Comparison of ENCODE assay signal across 7 cellular contexts in genomic region chr10:97869091-97870042, GRCh38. TPM values are rescaled to one million over a fixed set of nuclear protein-coding genes. Genes with fewer than 3 reads are reported as not detected.
DNase-seq lines count a peak whose midpoint lies in the region; ATAC-seq and TF ChIP-seq lines count a peak whose summit lies in the region.

No MANE protein-coding gene starts in this region.

- peak overlapping the region; percentile 9 for H3K4me3 Mint-ChIP-seq in T-helper 1 cell treated with Interleukin-12 subunit alpha and Interleukin-12 subunit beta and Interleukin-4 antibody, amounts not matched to agents 30 μg/mL and 1 μg/mL, for 36 hours

- no peaks in the 10 kb centered on the region for H3K9me3 ChIP-seq in adrenal gland (replicated peaks in 1 of 3)
- no peaks in the 10 kb centered on the region for H3K9me3 ChIP-seq in left ventricle myocardium inferior (replicated peaks)

- no peaks in the 10 kb centered on the region for H3K9me3 Mint-ChIP-seq in T-helper 1 cell treated with Interleukin-12 subunit alpha and Interleukin-12 subunit beta and Interleukin-4 antibody, amounts not matched to agents 30 μg/mL and 1 μg/mL, for 36 hours

- H3K4me3 ChIP-seq in adrenal gland (no peak overlapping the region), left ventricle myocardium inferior (no peak overlapping the region)

- in situ Hi-C loops in GM13977 (cut with MboI; ENCODE audit: low pct_unique_long_range_greater_than_20kb, low sequenced_read_pairs, unreplicated experiment) = loop anchor here (10.0 kb wide), 1 partner anchor 75 kb away; no protein-coding TSS in a partner anchor

- H3K27me3 Mint-ChIP-seq in T-helper 1 cell treated with Interleukin-12 subunit alpha and Interleukin-12 subunit beta and Interleukin-4 antibody, amounts not matched to agents 30 μg/mL and 1 μg/mL, for 36 hours (ENCODE audit: low read depth) = no peaks in the 10 kb centered on the region

- TF ChIP-seq CTCF in GM13977 (IDR thresholded peaks at IDR 0.05; ENCODE audit: extremely low read depth, insufficient read depth, missing control alignments) (peak; percentile 58), adrenal gland (IDR thresholded peaks at IDR 0.05) (peak; percentile 76 to 98 (median 96)), left ventricle myocardium inferior (IDR thresholded peaks at IDR 0.05; ENCODE audit: borderline replicate concordance) (peak; percentile 86)

- H3K4me1 Mint-ChIP-seq in T-helper 1 cell treated with Interleukin-12 subunit alpha and Interleukin-12 subunit beta and Interleukin-4 antibody, amounts not matched to agents 30 μg/mL and 1 μg/mL, for 36 hours (ENCODE audit: low read depth) = peaks cover 11% of the 10 kb centered on the region

- DNase-seq in GM13977 (ENCODE audit: low spot score) (peak; percentile 82), NCI-H146 treated with DMSO at 0.1 percent for 48 hours (lab: John Stamatoyannopoulos, UW; ENCODE audit: unreplicated experiment) (peak; percentile 88), adrenal gland (peak; percentile 81 to 95 (median 91)), left ventricle myocardium inferior (peak; percentile 74), sciatic nerve (ENCODE audit: low spot score) (peak; percentile 88)

- peak overlapping the region; percentile 18 for H3K27ac Mint-ChIP-seq in T-helper 1 cell treated with Interleukin-12 subunit alpha and Interleukin-12 subunit beta and Interleukin-4 antibody, amounts not matched to agents 30 μg/mL and 1 μg/mL, for 36 hours

- ATAC-seq in HG02870 (IDR thresholded peaks at IDR 0.05; ENCODE audit: unreplicated experiment) (peak; percentile 63), sciatic nerve (peak; percentile 94)

- WGBS in adrenal gland, 4 donors = 8 to 17% (median 10%) methylated on average over 11 to 19 of the region's 19 CpGs

- H3K27me3 ChIP-seq in adrenal gland (no peaks in the 10 kb centered on the region), left ventricle myocardium inferior (ENCODE audit: low read depth) (peaks cover 61% of the 10 kb centered on the region)

- intact Hi-C loops in adrenal gland (cut with DNase I) = loop anchor here (2.0 to 5.0 kb wide), 2 partner anchors 77 kb away; no protein-coding TSS in a partner anchor
- intact Hi-C loops in left ventricle myocardium inferior (cut with micrococcal nuclease) = loop anchor here (5.0 to 10.0 kb wide), 2 partner anchors 72 to 115 kb away; no protein-coding TSS in a partner anchor
- intact Hi-C loops in sciatic nerve (cut with DNase I) = loop anchor here (5.0 kb wide), 1 partner anchor 112 kb away; no protein-coding TSS in a partner anchor

- H3K36me3 ChIP-seq in adrenal gland (replicated peaks in 1 of 2) = no peaks in the 10 kb centered on the region
- no peaks in the 10 kb centered on the region for H3K36me3 ChIP-seq in left ventricle myocardium inferior

- H3K27ac ChIP-seq in adrenal gland (no peak overlapping the region), left ventricle myocardium inferior (replicated peaks) (no peak overlapping the region)

- TF ChIP-seq POLR2A in adrenal gland (IDR thresholded peaks at IDR 0.05) = no peak

- peaks cover 0 to 5% of the 10 kb centered on the region in 2 donors for H3K4me1 ChIP-seq in adrenal gland (replicated peaks in 1 of 2)
- H3K4me1 ChIP-seq in left ventricle myocardium inferior = peaks cover 10% of the 10 kb centered on the region

- peaks cover 2% of the 10 kb centered on the region for H3K36me3 Mint-ChIP-seq in T-helper 1 cell treated with Interleukin-12 subunit alpha and Interleukin-12 subunit beta and Interleukin-4 antibody, amounts not matched to agents 30 μg/mL and 1 μg/mL, for 36 hours (ENCODE audit: low read depth)

RNA-seq across cellular contexts. Expression of gene GOLGA7B, which starts 19.7 kb away (rescaled TPM):
- 1 to 10 TPM in 2 of 8 donors, under 1 TPM in 6; 0.06 to 2.2 (median 0.51) TPM for total RNA-seq in adrenal gland
- 10 to 100 TPM in 1 of 3 donors, 1 to 10 TPM in 2; 1.8 to 20.3 (median 3.5) TPM for polyA plus RNA-seq in adrenal gland
- 0.60 TPM for total RNA-seq in left ventricle myocardium inferior
- total RNA-seq in sciatic nerve = 4.6 TPM
